17 cellular contexts compared by ENCODE assay signal in the genomic region with DNA sequence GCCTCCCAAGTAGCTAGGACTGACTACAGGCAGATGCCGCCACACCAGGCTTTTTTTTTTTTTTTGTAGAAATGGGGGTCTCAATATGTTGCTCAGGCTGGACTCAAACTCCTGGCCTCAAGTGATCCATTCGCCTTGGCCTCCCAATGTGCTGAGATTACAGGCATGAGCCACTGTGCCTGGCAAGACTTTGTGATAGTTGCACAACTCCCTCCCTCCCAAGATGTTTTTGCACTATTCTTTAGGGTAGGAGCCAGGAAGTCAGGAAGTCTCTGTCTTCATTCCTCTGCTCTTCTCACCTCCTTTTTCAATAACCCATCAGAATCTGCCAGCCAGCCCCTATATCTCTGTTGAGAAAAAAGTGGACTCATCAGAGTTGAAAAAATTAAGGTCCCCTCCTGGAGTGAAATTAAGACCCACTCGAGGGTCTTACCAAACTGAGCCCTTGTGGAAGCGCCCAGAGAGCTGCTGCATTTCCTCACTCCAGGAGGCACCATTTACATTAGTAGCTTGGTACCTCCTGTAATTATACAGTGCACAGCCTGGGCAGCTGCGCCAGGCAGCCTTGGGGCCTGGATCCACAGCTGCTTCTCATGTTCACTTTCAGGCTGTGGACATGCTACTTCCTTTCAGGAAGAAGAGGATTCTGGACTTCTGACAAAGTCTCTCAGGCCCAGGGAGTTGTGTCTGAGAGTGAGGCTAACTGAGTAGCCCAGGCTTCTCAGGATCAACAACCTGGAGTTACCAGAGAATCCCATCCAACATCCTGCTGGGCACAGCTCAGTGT. TPM values are rescaled to one million over a fixed set of nuclear protein-coding genes. Genes with fewer than 3 reads are reported as not detected.
DNase-seq lines count a peak whose midpoint lies in the region; ATAC-seq and TF ChIP-seq lines count a peak whose summit lies in the region.
"Had no signal": no experiment of that assay in that cellular context is flagged by ENCODE, and none has a peak within 500 bp of the region (broad histone marks: within the 10 kb centered on the region; RNA-seq: fewer than 3 reads in every experiment).

No MANE protein-coding gene starts in this region.

- H3K27ac ChIP-seq in esophagus squamous epithelium = peak overlapping the region in 3 of 4 donors; percentile 32 to 79 (median 62)
- H3K27ac ChIP-seq in osteoblast (ENCODE audit: low read depth, low read length) = no peak overlapping the region
- no peak overlapping the region for H3K27ac ChIP-seq in CD4-positive, alpha-beta memory T cell (ENCODE audit: low read depth, low read length)
- H3K27ac ChIP-seq: BLaER1, brain microvascular endothelial cell, SK-N-MC, vagina had no signal

- ATAC-seq in HG03025 (IDR thresholded peaks at IDR 0.05; ENCODE audit: low FRiP score, unreplicated experiment) = no peak

- peaks cover 24 to 56% (median 42%) of the 10 kb centered on the region in 3 donors for H3K4me1 ChIP-seq in esophagus squamous epithelium
- H3K4me1 ChIP-seq in osteoblast (ENCODE audit: insufficient read depth, low read length) = peaks cover 32% of the 10 kb centered on the region
- peaks cover 11% of the 10 kb centered on the region for H3K4me1 ChIP-seq in CD4-positive, alpha-beta memory T cell (ENCODE audit: insufficient read depth, low read length)

- H3K4me1 Mint-ChIP-seq in activated CD4-positive, alpha-beta memory T cell treated with anti-CD3 and anti-CD28 coated beads, Interleukin-2, amount 10 ng/mL, durations not matched to agents 7 days and 5 days = peaks cover 24% of the 10 kb centered on the region
- H3K4me1 Mint-ChIP-seq in CD4-positive, alpha-beta memory T cell = peaks cover 8 to 12% (median 10%) of the 10 kb centered on the region in 4 donors

- H3K4me2 ChIP-seq in osteoblast (ENCODE audit: insufficient read depth, low read length) = no peak overlapping the region
- H3K4me2 ChIP-seq: BLaER1 had no signal

- 0 out of 2 replicates have a peak, but pooled peaks have one; percentile 8 for TF ChIP-seq CTCF in AG10803 (conservative IDR thresholded peaks at IDR 0.05; ENCODE audit: low read length)
- no peak for TF ChIP-seq CTCF in NB4 (IDR thresholded peaks at IDR 0.05; ENCODE audit: low read depth, low read length)
- no peak for TF ChIP-seq CTCF in esophagus squamous epithelium (IDR thresholded peaks at IDR 0.05)
- no peak for TF ChIP-seq CTCF in osteoblast (IDR thresholded peaks at IDR 0.05; ENCODE audit: extremely low read depth, low read depth, low read length)

- no peak overlapping the region for H3K4me3 Mint-ChIP-seq in activated CD4-positive, alpha-beta memory T cell treated with anti-CD3 and anti-CD28 coated beads, Interleukin-2, amount 10 ng/mL, durations not matched to agents 7 days and 5 days
- peak overlapping the region in 1 of 8 donors; percentile 21 for H3K4me3 Mint-ChIP-seq in CD4-positive, alpha-beta memory T cell
- H3K4me3 Mint-ChIP-seq: mesothelial cell of epicardium had no signal

- intact Hi-C loops in esophagus squamous epithelium (cut with DNase I) = no loop called here
- intact Hi-C loops in CD4-positive, alpha-beta memory T cell (cut with micrococcal nuclease) = loop anchor here (5.0 kb wide), 2 partner anchors 58 to 303 kb away; a partner anchor contains a TSS

- no peaks in the 10 kb centered on the region for H3K27me3 Mint-ChIP-seq in activated CD4-positive, alpha-beta memory T cell treated with anti-CD3 and anti-CD28 coated beads, Interleukin-2, amount 10 ng/mL, durations not matched to agents 7 days and 5 days
- no peaks in the 10 kb centered on the region for H3K27me3 Mint-ChIP-seq in CD4-positive, alpha-beta memory T cell

- H3K9me3 ChIP-seq in esophagus squamous epithelium (no peaks in the 10 kb centered on the region), osteoblast (ENCODE audit: low read depth, low read length) (no peaks in the 10 kb centered on the region)
- H3K9me3 ChIP-seq in CD4-positive, alpha-beta memory T cell (ENCODE audit: control insufficient read depth in 1 of 2, low read length in 2 of 2) = no peaks in the 10 kb centered on the region
- H3K9me3 ChIP-seq: BLaER1, ovary, vagina had no signal

- H3K79me2 ChIP-seq in osteoblast (ENCODE audit: insufficient read depth, low read length) = no peaks in the 10 kb centered on the region

- POLR2A ChIA-PET in activated CD4-positive, alpha-beta memory T cell treated with anti-CD3 and anti-CD28 coated beads, Interleukin-2, amount 10 ng/mL, durations not matched to agents 7 days and 5 days (lab: Charles Lee) = interaction anchor here (0.8 kb wide), 1 partner anchor 344 kb away, joined by 3 read pairs; no protein-coding TSS in a partner anchor
- POLR2A ChIA-PET in CD4-positive, alpha-beta memory T cell (lab: Charles Lee; ENCODE audit: partially characterized antibody) = no interaction called here

- H3K36me3 Mint-ChIP-seq in activated CD4-positive, alpha-beta memory T cell treated with anti-CD3 and anti-CD28 coated beads, Interleukin-2, amount 10 ng/mL, durations not matched to agents 7 days and 5 days (ENCODE audit: low read depth) = no peaks in the 10 kb centered on the region
- peaks cover 16 to 17% of the 10 kb centered on the region in 2 donors for H3K36me3 Mint-ChIP-seq in CD4-positive, alpha-beta memory T cell

- H3K36me3 ChIP-seq in esophagus squamous epithelium (peaks cover 0 to 26% (median 0%) of the 10 kb centered on the region in 3 donors), osteoblast (ENCODE audit: insufficient read depth, low read length) (no peaks in the 10 kb centered on the region)
- H3K36me3 ChIP-seq in CD4-positive, alpha-beta memory T cell (ENCODE audit: insufficient read depth, low read length) = no peaks in the 10 kb centered on the region
- H3K36me3 ChIP-seq: BLaER1, brain microvascular endothelial cell, ovary had no signal

- TF ChIP-seq POLR2A in NB4 (IDR thresholded peaks at IDR 0.05; ENCODE audit: extremely low read depth, insufficient read length) (no peak), esophagus squamous epithelium (IDR thresholded peaks at IDR 0.05) (no peak)

- H3K27me3 ChIP-seq in esophagus squamous epithelium = no peaks in the 10 kb centered on the region
- no peaks in the 10 kb centered on the region for H3K27me3 ChIP-seq in osteoblast (ENCODE audit: insufficient read depth, low read length)
- no peaks in the 10 kb centered on the region for H3K27me3 ChIP-seq in CD4-positive, alpha-beta memory T cell (ENCODE audit: insufficient read depth, low read length)
- H3K27me3 ChIP-seq: BLaER1, brain microvascular endothelial cell, ovary, vagina had no signal

- peaks cover 2% of the 10 kb centered on the region for H3K9me3 Mint-ChIP-seq in activated CD4-positive, alpha-beta memory T cell treated with anti-CD3 and anti-CD28 coated beads, Interleukin-2, amount 10 ng/mL, durations not matched to agents 7 days and 5 days
- H3K9me3 Mint-ChIP-seq in CD4-positive, alpha-beta memory T cell = no peaks in the 10 kb centered on the region
- H3K9me3 Mint-ChIP-seq: mesothelial cell of epicardium had no signal

- CTCF ChIA-PET in activated CD4-positive, alpha-beta memory T cell treated with anti-CD3 and anti-CD28 coated beads, Interleukin-2, amount 10 ng/mL, durations not matched to agents 7 days and 5 days (lab: Charles Lee) = interaction anchor here (0.6 kb wide), 1 partner anchor 196 kb away, joined by 3 read pairs; no protein-coding TSS in a partner anchor
- CTCF ChIA-PET in CD4-positive, alpha-beta memory T cell (lab: Charles Lee; ENCODE audit: partially characterized antibody) = interaction anchor here (0.9 to 1.4 kb wide), 2 partner anchors 25 kb away, joined by 3 to 4 read pairs; no protein-coding TSS in a partner anchor

- H4K20me1 ChIP-seq in osteoblast (ENCODE audit: insufficient read depth, low read length) = no peaks in the 10 kb centered on the region
- H4K20me1 ChIP-seq: BLaER1 had no signal

- no peak overlapping the region for H3K27ac Mint-ChIP-seq in activated CD4-positive, alpha-beta memory T cell treated with anti-CD3 and anti-CD28 coated beads, Interleukin-2, amount 10 ng/mL, durations not matched to agents 7 days and 5 days
- no peak overlapping the region for H3K27ac Mint-ChIP-seq in CD4-positive, alpha-beta memory T cell
- H3K27ac Mint-ChIP-seq: mesothelial cell of epicardium had no signal

- DNase-seq in AG10803 (ENCODE audit: low read depth) (peak; percentile 84), NB4 (ENCODE audit: low read depth) (peak; percentile 52), esophagus squamous epithelium (lab: John Stamatoyannopoulos, UW) (no peak), osteoblast (ENCODE audit: insufficient read length, low spot score, missing footprints) (peak; percentile 43), 8988T (no peak)
- no peak for DNase-seq in activated CD4-positive, alpha-beta memory T cell treated with anti-CD3 and anti-CD28 coated beads, Interleukin-2, amount 10 ng/mL, durations not matched to agents 7 days and 5 days
- DNase-seq in CD4-positive, alpha-beta memory T cell = no peak
- DNase-seq: activated CD8-positive, alpha-beta memory T cell treated with anti-CD3 and anti-CD28 coated beads for 24 hours; activated gamma-delta T cell treated with Interleukin-2 at 50 U/mL for 16 hours; brain microvascular endothelial cell; NCI-H2107 had no signal

- no peak overlapping the region for H3K4me3 ChIP-seq in AG10803 (ENCODE audit: low read length)
- H3K4me3 ChIP-seq in NB4 (ENCODE audit: low read depth, low read length) = no peak overlapping the region
- H3K4me3 ChIP-seq in esophagus squamous epithelium = no peak overlapping the region
- no peak overlapping the region for H3K4me3 ChIP-seq in osteoblast (ENCODE audit: insufficient read depth, low read length)
- no peak overlapping the region for H3K4me3 ChIP-seq in CD4-positive, alpha-beta memory T cell (ENCODE audit: low read length in 2 of 2)
- H3K4me3 ChIP-seq: BLaER1, ovary, SK-N-MC, vagina had no signal

- H2AFZ ChIP-seq in osteoblast (ENCODE audit: low read length) = peak overlapping the region; percentile 10

- 70 to 82% methylated on average over 3 to 5 of the region's 5 CpGs for WGBS in esophagus squamous epithelium, 2 donors

RNA-seq across cellular contexts. Expression of a gene that starts 24.0 kb away (rescaled TPM):
- 10 to 100 TPM in 3 of 4 donors, 1 to 10 TPM in 1; 9.1 to 30.7 (median 25.1) TPM for total RNA-seq in esophagus squamous epithelium
- total RNA-seq in osteoblast = 28.9 and 31.5 TPM in 2 replicates
- total RNA-seq in activated CD4-positive, alpha-beta memory T cell treated with anti-CD3 and anti-CD28 coated beads, Interleukin-2, amount 10 ng/mL, durations not matched to agents 7 days and 5 days = 1 to 10 TPM; 1.2 to 1.7 TPM
- 10 to 100 TPM; 28.7 to 30.8 TPM for total RNA-seq in CD4-positive, alpha-beta memory T cell
- 10 to 100 TPM; 22.7 to 28.0 TPM for polyA plus RNA-seq in CD4-positive, alpha-beta memory T cell

RNA-seq across cellular contexts. Expression of a gene that starts 30.9 kb away (rescaled TPM):
- 10 to 100 TPM; 14.9 to 33.6 (median 24.8) TPM for total RNA-seq in esophagus squamous epithelium
- total RNA-seq in osteoblast = 32.4 and 32.9 TPM in 2 replicates
- total RNA-seq in activated CD4-positive, alpha-beta memory T cell treated with anti-CD3 and anti-CD28 coated beads, Interleukin-2, amount 10 ng/mL, durations not matched to agents 7 days and 5 days = 1 to 10 TPM; 6.1 to 6.8 TPM
- total RNA-seq in CD4-positive, alpha-beta memory T cell = 10 to 100 TPM; 11.0 to 11.9 TPM
- 1 to 10 TPM; 1.7 to 3.5 TPM for polyA plus RNA-seq in CD4-positive, alpha-beta memory T cell

RNA-seq across cellular contexts. Expression of a gene that starts 56.4 kb away (rescaled TPM):
- total RNA-seq in esophagus squamous epithelium (10 to 100 TPM; 60.9 to 90.2 (median 76.8) TPM), osteoblast (69.5 and 70.6 TPM in 2 replicates)
- total RNA-seq in activated CD4-positive, alpha-beta memory T cell treated with anti-CD3 and anti-CD28 coated beads, Interleukin-2, amount 10 ng/mL, durations not matched to agents 7 days and 5 days = 100 to 1,000 TPM; 175 to 179 TPM
- 100 to 1,000 TPM; 115 to 124 TPM for total RNA-seq in CD4-positive, alpha-beta memory T cell
- polyA plus RNA-seq in CD4-positive, alpha-beta memory T cell = 100 to 1,000 TPM; 181 to 194 TPM

Comparison
In these comparisons a context has a peak if more than half of its experiments do, and no peak if none do; other contexts are left out.
1. DNase-seq: peak in AG10803 (single experiment), NB4 (single experiment) and osteoblast (single experiment); none in esophagus squamous epithelium (single experiment), activated CD4-positive, alpha-beta memory T cell treated with anti-CD3 and anti-CD28 coated beads, Interleukin-2, amount 10 ng/mL, durations not matched to agents 7 days and 5 days (single experiment), CD4-positive, alpha-beta memory T cell (0 of 5) and 8988T (single experiment).
2. H3K27ac ChIP-seq: peak in esophagus squamous epithelium (3 of 4); none in osteoblast (single experiment) and CD4-positive, alpha-beta memory T cell (single experiment).